In genomic region chr19:33273881-33274662, GRCh38 we compare ENCODE assay signal across 8 cellular contexts. TPM values are rescaled to one million over a fixed set of nuclear protein-coding genes. Genes with fewer than 3 reads are reported as not detected.
DNase-seq lines count a peak whose midpoint lies in the region; ATAC-seq and TF ChIP-seq lines count a peak whose summit lies in the region.

No MANE protein-coding gene starts in this region.

- H3K4me1 Mint-ChIP-seq in activated CD8-positive, alpha-beta T cell treated with anti-CD3 and anti-CD28 coated beads for 36 hours (ENCODE audit: low read depth) = peaks cover 6% of the 10 kb centered on the region

- H3K9me3 ChIP-seq in gastroesophageal sphincter (no peaks in the 10 kb centered on the region), smooth muscle cell (replicated peaks; ENCODE audit: low read depth) (no peaks in the 10 kb centered on the region)

- H3K36me3 ChIP-seq in gastroesophageal sphincter (no peaks in the 10 kb centered on the region), smooth muscle cell (ENCODE audit: low read depth) (no peaks in the 10 kb centered on the region)

- peak overlapping the region; percentile 19 for H3K4me2 ChIP-seq in smooth muscle cell

- H3K27ac Mint-ChIP-seq in activated CD8-positive, alpha-beta T cell treated with anti-CD3 and anti-CD28 coated beads for 36 hours = no peak overlapping the region

- TF ChIP-seq POLR2A in gastroesophageal sphincter (IDR thresholded peaks at IDR 0.05) = no peak

- no peaks in the 10 kb centered on the region for H3K9me3 Mint-ChIP-seq in activated CD8-positive, alpha-beta T cell treated with anti-CD3 and anti-CD28 coated beads for 36 hours

- no peaks in the 10 kb centered on the region for H3K79me2 ChIP-seq in smooth muscle cell (ENCODE audit: low read depth)

- TF ChIP-seq CTCF in 22Rv1 (IDR thresholded peaks at IDR 0.05) = no peak
- no peak for TF ChIP-seq CTCF in HFF-Myc (IDR thresholded peaks at IDR 0.05; ENCODE audit: low read depth, low read length, missing control alignments)
- TF ChIP-seq CTCF in activated CD8-positive, alpha-beta T cell treated with anti-CD3 and anti-CD28 coated beads for 36 hours (IDR thresholded peaks at IDR 0.05) = no peak
- no peak for TF ChIP-seq CTCF in gastroesophageal sphincter (IDR thresholded peaks at IDR 0.05)
- TF ChIP-seq CTCF in smooth muscle cell (IDR thresholded peaks at IDR 0.05; ENCODE audit: borderline replicate concordance, insufficient read depth, poor library complexity, severe bottlenecking) = no peak

- peaks cover 10% of the 10 kb centered on the region for H3K27me3 ChIP-seq in gastroesophageal sphincter
- H3K27me3 ChIP-seq in smooth muscle cell (ENCODE audit: low read depth) = no peaks in the 10 kb centered on the region

- DNase-seq in HFF-Myc (ENCODE audit: extremely low read depth, low read depth) (peak; percentile 78), smooth muscle cell (lab: John Stamatoyannopoulos, UW; ENCODE audit: unreplicated experiment) (peak; percentile 37), posterior cingulate gyrus (no peak)
- DNase-seq in activated CD8-positive, alpha-beta T cell treated with anti-CD3 and anti-CD28 coated beads for 36 hours = peak; percentile 67

- H4K20me1 ChIP-seq in smooth muscle cell (ENCODE audit: low read depth) = no peaks in the 10 kb centered on the region

- no peak overlapping the region for H3K4me3 ChIP-seq in HFF-Myc (replicated peaks; ENCODE audit: low read depth, low read length)
- H3K4me3 ChIP-seq in gastroesophageal sphincter = no peak overlapping the region
- no peak overlapping the region for H3K4me3 ChIP-seq in smooth muscle cell

- H2AFZ ChIP-seq in smooth muscle cell (ENCODE audit: low read depth) = no peak overlapping the region

- H3K4me3 Mint-ChIP-seq in activated CD8-positive, alpha-beta T cell treated with anti-CD3 and anti-CD28 coated beads for 36 hours = no peak overlapping the region

- H3K4me1 ChIP-seq in gastroesophageal sphincter (peaks cover 0 to 16% (median 0%) of the 10 kb centered on the region in 3 donors), smooth muscle cell (ENCODE audit: low read depth) (peaks cover 19% of the 10 kb centered on the region)

- H3F3A ChIP-seq in smooth muscle cell (ENCODE audit: low read depth) = no peaks in the 10 kb centered on the region

- peak overlapping the region; percentile 55 for H3K27ac ChIP-seq in 22Rv1
- no peak overlapping the region for H3K27ac ChIP-seq in gastroesophageal sphincter
- no peak overlapping the region for H3K27ac ChIP-seq in smooth muscle cell (ENCODE audit: low read depth)

- intact Hi-C loops in activated CD8-positive, alpha-beta T cell treated with anti-CD3 and anti-CD28 coated beads for 36 hours (cut with micrococcal nuclease) = no loop called here
- intact Hi-C loops in posterior cingulate gyrus (cut with DNase I) = no loop called here

- H3K27me3 Mint-ChIP-seq in activated CD8-positive, alpha-beta T cell treated with anti-CD3 and anti-CD28 coated beads for 36 hours = no peaks in the 10 kb centered on the region

- ATAC-seq in activated CD8-positive, alpha-beta T cell treated with anti-CD3 and anti-CD28 coated beads for 36 hours = peak; percentile 82
- peak; percentile 56 for ATAC-seq in gastroesophageal sphincter
- ATAC-seq in GM18858 (IDR thresholded peaks at IDR 0.05; ENCODE audit: unreplicated experiment) = no peak
- ATAC-seq in GM21786 (IDR thresholded peaks at IDR 0.05; ENCODE audit: unreplicated experiment) = no peak

- 56% methylated on average over 6 of the region's 16 CpGs; no CpG with 5 or more reads in 1 of the 2 donors for WGBS in gastroesophageal sphincter (ENCODE audit: low coverage in 1 of 2), 2 donors
- WGBS in smooth muscle cell (ENCODE audit: low lambda C conversion rate) = 52% methylated on average over 16 of the region's 16 CpGs

- no peaks in the 10 kb centered on the region for H3K36me3 Mint-ChIP-seq in activated CD8-positive, alpha-beta T cell treated with anti-CD3 and anti-CD28 coated beads for 36 hours (ENCODE audit: low read depth)

- CTCF ChIA-PET in activated CD8-positive, alpha-beta T cell treated with anti-CD3 and anti-CD28 coated beads for 36 hours (lab: Charles Lee) = interaction anchor here (1.3 kb wide), 1 partner anchor 133 kb away, joined by 3 read pairs; no protein-coding TSS in a partner anchor

- POLR2A ChIA-PET in activated CD8-positive, alpha-beta T cell treated with anti-CD3 and anti-CD28 coated beads for 36 hours (lab: Charles Lee) = no interaction called here

- no peak overlapping the region for H3K9ac ChIP-seq in smooth muscle cell (ENCODE audit: low read depth)

- TF ChIP-seq EP300 in gastroesophageal sphincter (IDR thresholded peaks at IDR 0.05) = no peak

RNA-seq across cellular contexts. Expression of gene CEBPA, which starts 28.3 kb away (rescaled TPM):
- under 1 TPM; 0.34 to 0.45 TPM for total RNA-seq in activated CD8-positive, alpha-beta T cell treated with anti-CD3 and anti-CD28 coated beads for 36 hours
- 10 to 100 TPM in 1 of 4 donors, 1 to 10 TPM in 3; 7.0 to 11.3 (median 9.0) TPM for total RNA-seq in gastroesophageal sphincter
- 1.1 and 2.1 TPM in 2 replicates for total RNA-seq in smooth muscle cell
- 1.2 and 5.8 TPM in 2 replicates for polyA plus RNA-seq in smooth muscle cell

RNA-seq across cellular contexts. Expression of gene SLC7A10, which starts 48.4 kb away (rescaled TPM):
- not detected for total RNA-seq in activated CD8-positive, alpha-beta T cell treated with anti-CD3 and anti-CD28 coated beads for 36 hours
- total RNA-seq in gastroesophageal sphincter (not detected), smooth muscle cell (not detected in 2 replicates)
- polyA plus RNA-seq in smooth muscle cell = 0.51 and 0.73 TPM in 2 replicates

Comparison
In these comparisons a context has a peak if more than half of its experiments do, and no peak if none do; other contexts are left out.
1. DNase-seq: peak in HFF-Myc (single experiment), activated CD8-positive, alpha-beta T cell treated with anti-CD3 and anti-CD28 coated beads for 36 hours (single experiment) and smooth muscle cell (single experiment); none in posterior cingulate gyrus (0 of 10).
2. ATAC-seq: peak in activated CD8-positive, alpha-beta T cell treated with anti-CD3 and anti-CD28 coated beads for 36 hours (single experiment) and gastroesophageal sphincter (single experiment); none in GM18858 (single experiment) and GM21786 (single experiment).